ENCODE assay signal across 29 cellular contexts in the genomic region with DNA sequence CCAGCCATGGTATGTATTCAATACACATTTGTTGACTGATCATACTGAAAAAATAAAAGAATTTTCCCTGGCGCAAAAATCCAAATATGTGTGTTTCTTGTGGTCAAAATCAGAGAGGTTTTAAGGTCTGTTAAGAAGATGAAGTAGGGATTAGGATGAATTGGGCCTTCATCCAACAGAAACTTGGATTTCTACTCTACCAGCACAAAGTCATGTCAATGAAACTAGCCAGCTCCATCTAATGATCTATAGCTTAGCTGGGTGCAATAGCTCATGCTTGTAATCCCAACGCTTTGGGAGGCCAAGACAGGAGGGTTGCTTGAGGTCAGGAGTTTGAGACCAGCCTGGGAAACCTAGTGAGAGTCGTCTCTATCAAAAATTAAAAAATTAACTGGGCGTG.
"Had no signal": no experiment of that assay in that cellular context is flagged by ENCODE, and none has a peak within 500 bp of the region (broad histone marks: within the 10 kb centered on the region; RNA-seq: fewer than 3 reads in every experiment).

No MANE protein-coding gene starts in this region.

- H3K4me1 ChIP-seq: psoas muscle had no signal

- H3K4me3 Mint-ChIP-seq: immature natural killer cell; mesothelial cell of epicardium; naive B cell; natural killer cell; stimulated activated naive B cell treated with anti-CD40 and anti-IgM and Interleukin-4, amounts not matched to agents 10 μg/mL and 1 μg/mL and 100 μg/mL, for 72 hours had no signal

- H3K36me3 Mint-ChIP-seq: immature natural killer cell, natural killer cell had no signal

- H3K9me3 ChIP-seq: left ventricle myocardium inferior, pancreas, psoas muscle, right atrium auricular region, right lobe of liver, stomach, testis, thyroid gland, transverse colon, upper lobe of left lung, vagina had no signal

- H3K4me3 ChIP-seq: left ventricle myocardium inferior, lung, pancreas, psoas muscle, right atrium auricular region, right lobe of liver, stomach, testis, thyroid gland, transverse colon, upper lobe of left lung, vagina had no signal

- H3K36me3 ChIP-seq: pancreas, thyroid gland, vagina had no signal

- H3K4me1 Mint-ChIP-seq: immature natural killer cell, natural killer cell had no signal

- H3K27ac ChIP-seq: left ventricle myocardium inferior, pancreas, psoas muscle, right atrium auricular region, right lobe of liver, stomach, testis, thyroid gland, transverse colon, vagina had no signal

- ATAC-seq: left colon; natural killer cell; pancreas; psoas muscle; right lobe of liver; stimulated activated naive B cell treated with anti-CD40 and anti-IgM and Interleukin-4, amounts not matched to agents 10 μg/mL and 1 μg/mL and 100 μg/mL, for 72 hours; stimulated activated naive CD8-positive, alpha-beta T cell treated with anti-CD3 and anti-CD28 coated beads, Interleukin-15, Interleukin-2, amounts not matched to agents 100 U/mL and 50 U/mL, for 24 hours had no signal

- H3K9me3 Mint-ChIP-seq: immature natural killer cell; mesothelial cell of epicardium; naive B cell; natural killer cell; stimulated activated naive B cell treated with anti-CD40 and anti-IgM and Interleukin-4, amounts not matched to agents 10 μg/mL and 1 μg/mL and 100 μg/mL, for 72 hours had no signal

- H3K27ac Mint-ChIP-seq: immature natural killer cell; mesothelial cell of epicardium; natural killer cell; stimulated activated naive B cell treated with anti-CD40 and anti-IgM and Interleukin-4, amounts not matched to agents 10 μg/mL and 1 μg/mL and 100 μg/mL, for 72 hours had no signal

- DNase-seq: hypothalamus; immature natural killer cell; kidney; left colon; left ventricle myocardium inferior; mesendoderm; naive B cell; natural killer cell; nucleus accumbens; pancreas; posterior cingulate gyrus; psoas muscle; right lobe of liver; stimulated activated CD4-positive, alpha-beta T cell treated with anti-CD3 and anti-CD28 coated beads, Interleukin-12 subunit alpha, Interleukin-12 subunit beta, amount 100 ng/mL, for 4 hours; stimulated activated CD4-positive, alpha-beta T cell treated with anti-CD3 and anti-CD28 coated beads, Interleukin-15, amount 100 ng/mL, for 24 hours; stimulated activated CD4-positive, alpha-beta T cell treated with anti-CD3 and anti-CD28 coated beads, Interleukin-2, amount 100 ng/mL, for 24 hours; stimulated activated CD4-positive, alpha-beta T cell treated with anti-CD3 and anti-CD28 coated beads, Interleukin-4, amount 100 ng/mL, for 1 hour; stimulated activated naive B cell treated with anti-CD40 and anti-IgM and Interleukin-4, amounts not matched to agents 10 μg/mL and 1 μg/mL and 100 μg/mL, for 72 hours; stimulated activated naive CD8-positive, alpha-beta T cell treated with anti-CD3 and anti-CD28 coated beads, Interleukin-15, Interleukin-2, amounts not matched to agents 100 U/mL and 50 U/mL, for 24 hours; stomach; testis; thyroid gland; transverse colon; upper lobe of left lung had no signal

- FAIRE-seq: islet of Langerhans, kidney, pancreas had no signal

- H3K27me3 ChIP-seq: pancreas, right atrium auricular region, right lobe of liver, stomach, testis, thyroid gland, transverse colon, upper lobe of left lung, vagina had no signal

- H3K27me3 Mint-ChIP-seq: naive B cell; stimulated activated naive B cell treated with anti-CD40 and anti-IgM and Interleukin-4, amounts not matched to agents 10 μg/mL and 1 μg/mL and 100 μg/mL, for 72 hours had no signal
